Comparison of ENCODE assay signal across 26 cellular contexts in the genomic region with DNA sequence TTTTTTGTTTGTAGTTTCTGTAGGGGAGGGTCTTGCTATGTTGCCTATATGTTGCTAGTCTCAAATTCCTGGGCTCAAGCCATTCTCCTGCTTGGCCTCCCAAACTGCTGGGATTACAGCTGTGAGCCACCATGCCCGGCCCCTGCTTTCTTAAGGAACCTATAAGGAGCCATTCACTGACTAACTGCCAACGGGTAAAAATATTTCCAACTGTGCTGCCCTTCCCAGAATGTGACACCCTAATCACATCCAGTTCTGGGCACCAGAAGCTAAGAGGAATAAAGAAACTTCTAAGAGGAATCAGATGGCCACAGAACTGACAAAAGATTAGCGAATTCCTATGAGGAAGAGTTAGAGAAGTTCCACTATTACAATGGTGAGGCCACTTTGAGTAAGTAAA. TPM values are rescaled to one million over a fixed set of nuclear protein-coding genes. Genes with fewer than 3 reads are reported as not detected.
"Had no signal": no experiment of that assay in that cellular context is flagged by ENCODE, and none has a peak within 500 bp of the region (broad histone marks: within the 10 kb centered on the region; RNA-seq: fewer than 3 reads in every experiment).

No MANE protein-coding gene starts in this region.

- H3K9me3 ChIP-seq: colonic mucosa, esophagus muscularis mucosa, mucosa of descending colon, ovary, right lobe of liver, stomach, thyroid gland had no signal

- ATAC-seq: mucosa of descending colon; naive thymus-derived CD4-positive, alpha-beta T cell; right lobe of liver; stimulated activated effector memory CD8-positive, alpha-beta T cell treated with anti-CD3 and anti-CD28 coated beads, Interleukin-12 subunit alpha, Interleukin-12 subunit beta, amount 100 ng/mL, for 72 hours had no signal

- H3K4me2 ChIP-seq: smooth muscle cell had no signal

- H3K27ac ChIP-seq: colonic mucosa, esophagus muscularis mucosa, ovary, right lobe of liver, stomach, thyroid gland had no signal

- H3K27me3 ChIP-seq: colonic mucosa, esophagus muscularis mucosa, ovary, right lobe of liver, thyroid gland had no signal

- DNase-seq: colonic mucosa; effector CD8-positive, alpha-beta T cell; endodermal cell; foreskin melanocyte; mesenchymal stem cell; mucosa of descending colon; naive thymus-derived CD4-positive, alpha-beta T cell; nucleus accumbens; ovary; posterior cingulate gyrus; retina; stimulated activated CD4-positive, alpha-beta T cell treated with anti-CD3 and anti-CD28 coated beads, Interleukin-12 subunit alpha, Interleukin-12 subunit beta, amount 100 ng/mL, for 4 hours; stimulated activated CD4-positive, alpha-beta T cell treated with anti-CD3 and anti-CD28 coated beads, Interleukin-1b, Interleukin-23, amount 100 ng/mL, for 48 hours; stimulated activated CD4-positive, alpha-beta T cell treated with anti-CD3 and anti-CD28 coated beads, Interleukin-4, amount 100 ng/mL, for 24 hours; stimulated activated naive CD4-positive, alpha-beta T cell treated with Interleukin-2 at 50 U/mL for 16 hours; stomach; thyroid gland; trophoblast cell had no signal

- H3K36me3 ChIP-seq: colonic mucosa, ovary, right lobe of liver, thyroid gland had no signal

- H3K4me3 ChIP-seq: colonic mucosa, esophagus muscularis mucosa, mucosa of descending colon, ovary, right lobe of liver, smooth muscle cell, stomach, thyroid gland had no signal

- H3K4me1 ChIP-seq: colonic mucosa, right lobe of liver, stomach had no signal

RNA-seq across cellular contexts. Expression of a gene that starts 6.4 kb away (rescaled TPM):
- total RNA-seq: endothelial cell of umbilical vein; glomerular endothelial cell; naive thymus-derived CD4-positive, alpha-beta T cell; pulmonary artery endothelial cell; smooth muscle cell had no signal
- polyA plus RNA-seq: endothelial cell of umbilical vein, keratinocyte, smooth muscle cell had no signal
